In the genomic region with DNA sequence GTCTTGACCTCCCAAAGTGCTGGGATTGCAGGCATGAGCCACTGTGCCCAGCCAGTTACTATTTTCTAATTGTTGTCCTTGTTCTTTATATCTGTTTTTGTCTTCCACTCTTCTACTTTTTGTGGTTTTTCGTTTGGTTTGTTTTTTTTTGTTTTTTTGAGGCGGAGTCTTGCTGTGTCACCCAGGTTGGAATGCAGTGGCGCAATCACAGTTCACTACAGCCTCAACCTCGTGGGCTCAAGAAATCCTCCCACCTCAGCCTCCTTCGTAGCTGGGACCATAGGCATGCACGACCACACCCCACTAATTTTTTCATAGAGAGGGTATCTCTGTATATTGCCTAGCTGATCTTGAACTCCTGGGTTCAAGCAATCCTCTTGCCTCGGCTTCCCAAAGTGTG, we compare ENCODE assay signal across 15 cellular contexts.
"Had no signal": no experiment of that assay in that cellular context is flagged by ENCODE, and none has a peak within 500 bp of the region (broad histone marks: within the 10 kb centered on the region; RNA-seq: fewer than 3 reads in every experiment).

No MANE protein-coding gene starts in this region.

- H3K27ac ChIP-seq: coronary artery, gastroesophageal sphincter, heart left ventricle, left lung had no signal

- ATAC-seq: activated CD4-positive, alpha-beta T cell treated with anti-CD3 and anti-CD28 coated beads for 36 hours; gastroesophageal sphincter; heart left ventricle; left lung; WTC11 had no signal

- DNase-seq: activated CD4-positive, alpha-beta memory T cell treated with anti-CD3 and anti-CD28 coated beads for 36 hours; activated CD4-positive, alpha-beta T cell treated with anti-CD3 and anti-CD28 coated beads for 36 hours; activated naive CD4-positive, alpha-beta T cell; activated T-cell treated with anti-CD3 and anti-CD28 coated beads for 4 hours; anterior cingulate cortex; erythroblast; heart left ventricle; left lung; stimulated activated CD4-positive, alpha-beta T cell treated with anti-CD3 and anti-CD28 coated beads, Interleukin-12 subunit alpha, Interleukin-12 subunit beta, amount 100 ng/mL, for 4 hours; stimulated activated CD4-positive, alpha-beta T cell treated with anti-CD3 and anti-CD28 coated beads, Interleukin-1b, Interleukin-23, amount 100 ng/mL, for 48 hours; stimulated activated CD8-positive, alpha-beta memory T cell treated with anti-CD3 and anti-CD28 coated beads, Interleukin-4, amount 100 ng/mL, for 48 hours; stimulated activated naive CD4-positive, alpha-beta T cell had no signal

- H3K4me1 ChIP-seq: left lung had no signal

- H3K9me3 ChIP-seq: gastroesophageal sphincter had no signal

- H3K27me3 ChIP-seq: gastroesophageal sphincter, heart left ventricle, left lung had no signal

- H3K4me3 ChIP-seq: coronary artery, gastroesophageal sphincter, heart left ventricle, left lung had no signal
